20 cellular contexts compared by ENCODE assay signal in genomic region chr14:64644629-64645028, GRCh38. TPM values are rescaled to one million over a fixed set of nuclear protein-coding genes. Genes with fewer than 3 reads are reported as not detected.
DNase-seq lines count a peak whose midpoint lies in the region; ATAC-seq and TF ChIP-seq lines count a peak whose summit lies in the region.
"Had no signal": no experiment of that assay in that cellular context is flagged by ENCODE, and none has a peak within 500 bp of the region (broad histone marks: within the 10 kb centered on the region; RNA-seq: fewer than 3 reads in every experiment).

No MANE protein-coding gene starts in this region.

- CTCF ChIA-PET in activated CD4-positive, alpha-beta T cell treated with anti-CD3 and anti-CD28 coated beads for 36 hours (lab: Charles Lee), result interaction anchor here (0.6 to 1.8 kb wide), 3 partner anchors 28 to 197 kb away, joined by 3 to 4 read pairs (median 4); no protein-coding TSS in a partner anchor
- CTCF ChIA-PET in T-cell (lab: Charles Lee), result no interaction called here

- H3K9me3 Mint-ChIP-seq in endodermal cell (peaks cover 14% of the 10 kb centered on the region), nephron (no peaks in the 10 kb centered on the region), T-cell (no peaks in the 10 kb centered on the region)
- H3K9me3 Mint-ChIP-seq in activated CD4-positive, alpha-beta T cell treated with anti-CD3 and anti-CD28 coated beads for 36 hours (ENCODE audit: low read depth), result no peaks in the 10 kb centered on the region

- H3K36me3 ChIP-seq in SJSA1, result no peaks in the 10 kb centered on the region
- no peaks in the 10 kb centered on the region for H3K36me3 ChIP-seq in endodermal cell (ENCODE audit: control insufficient read depth, insufficient read depth, low read length)
- no peaks in the 10 kb centered on the region for H3K36me3 ChIP-seq in tibial artery
- H3K36me3 ChIP-seq: thoracic aorta had no signal

- H3K4me3 Mint-ChIP-seq in endodermal cell (no peak overlapping the region), nephron (no peak overlapping the region), T-cell (no peak overlapping the region)
- H3K4me3 Mint-ChIP-seq in activated CD4-positive, alpha-beta T cell treated with anti-CD3 and anti-CD28 coated beads for 36 hours, result no peak overlapping the region

- WGBS in endodermal cell (ENCODE audit: insufficient coverage in 1 of 2, insufficient read length in 1 of 2), 2 experiments, result 90 to 96% methylated on average over 8 of the region's 8 CpGs

- no peak for ATAC-seq in activated CD4-positive, alpha-beta T cell treated with anti-CD3 and anti-CD28 coated beads for 36 hours
- no peak for ATAC-seq in GM21447 (IDR thresholded peaks at IDR 0.05; ENCODE audit: unreplicated experiment)
- ATAC-seq in T-cell (replicated peaks in 1 of 4), result no peak
- ATAC-seq: HCT116, PC-3 had no signal

- H3K27me3 Mint-ChIP-seq in endodermal cell (ENCODE audit: insufficient read depth) (no peaks in the 10 kb centered on the region), nephron (ENCODE audit: low read depth) (no peaks in the 10 kb centered on the region), T-cell (peaks cover 15 to 17% of the 10 kb centered on the region in 2 donors)
- peaks cover 5% of the 10 kb centered on the region for H3K27me3 Mint-ChIP-seq in activated CD4-positive, alpha-beta T cell treated with anti-CD3 and anti-CD28 coated beads for 36 hours

- peaks cover 31% of the 10 kb centered on the region for H3K4me1 Mint-ChIP-seq in endodermal cell
- H3K4me1 Mint-ChIP-seq in nephron, result peaks cover 26% of the 10 kb centered on the region
- no peaks in the 10 kb centered on the region for H3K4me1 Mint-ChIP-seq in activated CD4-positive, alpha-beta T cell treated with anti-CD3 and anti-CD28 coated beads for 36 hours
- no peaks in the 10 kb centered on the region for H3K4me1 Mint-ChIP-seq in T-cell

- POLR2A ChIA-PET in activated CD4-positive, alpha-beta T cell treated with anti-CD3 and anti-CD28 coated beads for 36 hours (lab: Charles Lee), result no interaction called here
- POLR2A ChIA-PET in T-cell (lab: Charles Lee), result no interaction called here

- DNase-seq in SJSA1 (ENCODE audit: low read depth in 1 of 2, low spot score in 2 of 2) (no peak), endodermal cell (no peak), tibial artery (no peak), NCI-H446 treated with DMSO at 0.1 percent for 48 hours (lab: John Stamatoyannopoulos, UW) (no peak), T-cell (no peak)
- no peak for DNase-seq in activated CD4-positive, alpha-beta T cell treated with anti-CD3 and anti-CD28 coated beads for 36 hours
- DNase-seq: activated CD4-positive, CD25-positive, alpha-beta regulatory T cell; activated naive CD4-positive, alpha-beta T cell treated with Interleukin-2 at 50 U/mL for 16 hours; DND-41; hippocampal formation; NCI-H146; NCI-H510A; PC-3; stimulated activated CD4-positive, alpha-beta T cell treated with anti-CD3 and anti-CD28 coated beads, Interleukin-15, amount 100 ng/mL, for 24 hours had no signal

- no peaks in the 10 kb centered on the region for H3K9me3 ChIP-seq in SJSA1 (replicated peaks)
- peaks cover 12% of the 10 kb centered on the region for H3K9me3 ChIP-seq in endodermal cell (ENCODE audit: control insufficient read depth, low read length)
- H3K9me3 ChIP-seq in tibial artery, result no peaks in the 10 kb centered on the region
- H3K9me3 ChIP-seq: thoracic aorta had no signal

- H3K36me3 Mint-ChIP-seq in endodermal cell (ENCODE audit: low read depth) (no peaks in the 10 kb centered on the region), nephron (ENCODE audit: low read depth) (no peaks in the 10 kb centered on the region), T-cell (no peaks in the 10 kb centered on the region)
- H3K36me3 Mint-ChIP-seq in activated CD4-positive, alpha-beta T cell treated with anti-CD3 and anti-CD28 coated beads for 36 hours (ENCODE audit: low read depth), result no peaks in the 10 kb centered on the region

- H3K27ac Mint-ChIP-seq in endodermal cell (peak overlapping the region; percentile 91), nephron (peak overlapping the region; percentile 69 to 98 (median 95)), T-cell (no peak overlapping the region)
- no peak overlapping the region for H3K27ac Mint-ChIP-seq in activated CD4-positive, alpha-beta T cell treated with anti-CD3 and anti-CD28 coated beads for 36 hours

- no peak overlapping the region for H3K4me3 ChIP-seq in SJSA1
- peak overlapping the region; percentile 23 for H3K4me3 ChIP-seq in endodermal cell (ENCODE audit: low read length)
- H3K4me3 ChIP-seq in tibial artery, result no peak overlapping the region
- H3K4me3 ChIP-seq: thoracic aorta had no signal

- peaks cover 31% of the 10 kb centered on the region for H3K4me1 ChIP-seq in SJSA1 (replicated peaks)
- H3K4me1 ChIP-seq in endodermal cell (ENCODE audit: control insufficient read depth, insufficient read depth, low read length), result peaks cover 11% of the 10 kb centered on the region
- peaks cover 0 to 14% (median 6%) of the 10 kb centered on the region in 4 donors for H3K4me1 ChIP-seq in tibial artery

- peak overlapping the region; percentile 93 for H3K27ac ChIP-seq in SJSA1
- H3K27ac ChIP-seq in endodermal cell (ENCODE audit: low read depth, low read length), result peak overlapping the region; percentile 87
- H3K27ac ChIP-seq in tibial artery, result peak overlapping the region; percentile 16 to 49
- H3K27ac ChIP-seq: C4-2B, HL-60, thoracic aorta had no signal

- intact Hi-C loops in tibial artery (cut with DNase I; ENCODE audit: low total_unique reads), result no loop called here
- intact Hi-C loops in activated CD4-positive, alpha-beta T cell treated with anti-CD3 and anti-CD28 coated beads for 36 hours (cut with DNase I, micrococcal nuclease), result no loop called here

- no peak for TF ChIP-seq CTCF in endodermal cell (conservative IDR thresholded peaks at IDR 0.05)
- TF ChIP-seq CTCF in nephron (IDR thresholded peaks at IDR 0.05; ENCODE audit: unreplicated experiment in 3 of 3), result no peak
- no peak for TF ChIP-seq CTCF in tibial artery (IDR thresholded peaks at IDR 0.05)

- H3K27me3 ChIP-seq in SJSA1 (replicated peaks), result no peaks in the 10 kb centered on the region
- no peaks in the 10 kb centered on the region for H3K27me3 ChIP-seq in endodermal cell (ENCODE audit: control insufficient read depth, insufficient read depth, low read length, poor library complexity, severe bottlenecking)
- no peaks in the 10 kb centered on the region for H3K27me3 ChIP-seq in tibial artery

- no peak overlapping the region for H3K9ac ChIP-seq in endodermal cell (ENCODE audit: extremely low read depth, low read length, poor library complexity, severe bottlenecking)

RNA-seq across cellular contexts. Expression of gene PLEKHG3, which starts 59.6 kb away (rescaled TPM):
- total RNA-seq in SJSA1 (2014; rRNA removed; shearing (Covaris generic)), result 34.6 and 79.5 TPM in 2 replicates
- total RNA-seq in endodermal cell (10 to 100 TPM; 31.7 to 52.6 TPM), T-cell (10 to 100 TPM; 12.4 to 58.2 (median 27.3) TPM)
- polyA plus RNA-seq in endodermal cell (2013, experiment 1 of 2), result 35.6 TPM
- 30.8 TPM for polyA plus RNA-seq in endodermal cell (2013, experiment 2 of 2)
- total RNA-seq in activated CD4-positive, alpha-beta T cell treated with anti-CD3 and anti-CD28 coated beads for 36 hours, result 1 to 10 TPM; 6.3 to 7.1 TPM

Comparison
In these comparisons a context has a peak if more than half of its experiments do, and no peak if none do; other contexts are left out.
1. H3K27ac ChIP-seq: peak in every context shown above with its lines; median percentile 93 in SJSA1; 87 in endodermal cell; 32 in tibial artery.
2. H3K27ac Mint-ChIP-seq: peak in endodermal cell (single experiment) and nephron (3 of 3); none in activated CD4-positive, alpha-beta T cell treated with anti-CD3 and anti-CD28 coated beads for 36 hours (single experiment) and T-cell (0 of 2).